Comparison of ENCODE assay signal across 1 cellular context in genomic region chr2:47019532-47019931, GRCh38.
TF ChIP-seq lines count a peak whose summit lies in the region.

No MANE protein-coding gene starts in this region.

TF ChIP-seq in HepG2, 621 proteins besides CTCF, POLR2A, EP300 and RAD21 (continued from another document):
- TF ChIP-seq DMTF1 (CRISPR knock-in tag; IDR thresholded peaks at IDR 0.05) = no peak
- no peak for TF ChIP-seq ZNF878 (CRISPR knock-in tag; IDR thresholded peaks at IDR 0.05)
- no peak for TF ChIP-seq ZBTB8A (CRISPR knock-in tag; IDR thresholded peaks at IDR 0.05; ENCODE audit: borderline replicate concordance, low read depth)
